9 cellular contexts compared by ENCODE assay signal in genomic region chr9:27353405-27354229, GRCh38. TPM values are rescaled to one million over a fixed set of nuclear protein-coding genes. Genes with fewer than 3 reads are reported as not detected.
DNase-seq lines count a peak whose midpoint lies in the region; ATAC-seq and TF ChIP-seq lines count a peak whose summit lies in the region.
"Had no signal": no experiment of that assay in that cellular context is flagged by ENCODE, and none has a peak within 500 bp of the region (broad histone marks: within the 10 kb centered on the region; RNA-seq: fewer than 3 reads in every experiment).

No MANE protein-coding gene starts in this region.

- DNase-seq in H7: peak; percentile 46
- DNase-seq in NCI-H1105 treated with DMSO at 0.1 percent for 48 hours (lab: John Stamatoyannopoulos, UW): peak; percentile 47
- DNase-seq in colonic mucosa: no peak
- DNase-seq in stimulated activated CD4-positive, alpha-beta T cell treated with anti-CD3 and anti-CD28 coated beads, Interleukin-4, amount 100 ng/mL, for 24 hours: no peak
- DNase-seq in ACHN: no peak
- DNase-seq in GF-D8 (lab: John Stamatoyannopoulos, UW): no peak

- in situ Hi-C loops in ACHN (cut with HindIII; ENCODE audit: low pct_ligation_motif_present, low pct_unique_long_range_greater_than_20kb, low sequenced_read_pairs): no loop called here

- H3K27me3 ChIP-seq in H7 (ENCODE audit: control insufficient read depth, insufficient read depth, low read length) (no peaks in the 10 kb centered on the region), layer of hippocampus (ENCODE audit: control insufficient read depth, insufficient read depth, low read length) (no peaks in the 10 kb centered on the region), colonic mucosa (no peaks in the 10 kb centered on the region)
- H3K27me3 ChIP-seq: cardiac muscle cell had no signal

- no peaks in the 10 kb centered on the region for H3K9me3 ChIP-seq in colonic mucosa

- ATAC-seq in GM18858 (IDR thresholded peaks at IDR 0.05; ENCODE audit: unreplicated experiment): peak; percentile 88

- H3K4me1 ChIP-seq in colonic mucosa: no peaks in the 10 kb centered on the region

- peak overlapping the region; percentile 93 for H3K27ac ChIP-seq in layer of hippocampus (ENCODE audit: low read depth, low read length)
- H3K27ac ChIP-seq in colonic mucosa: no peak overlapping the region
- H3K27ac ChIP-seq: cardiac muscle cell had no signal

- no peak overlapping the region for H3K4me3 ChIP-seq in H7 (ENCODE audit: insufficient read depth, low read depth, low read length)
- no peak overlapping the region for H3K4me3 ChIP-seq in colonic mucosa
- H3K4me3 ChIP-seq: cardiac muscle cell had no signal

- H3K9ac ChIP-seq in colonic mucosa (ENCODE audit: low read depth in 2 of 2, low read length in 2 of 2): no peak overlapping the region

- no peak for TF ChIP-seq CTCF in colonic mucosa (IDR thresholded peaks at IDR 0.05)

- intact Hi-C loops in colonic mucosa (cut with DNase I): no loop called here

- H3K36me3 ChIP-seq in H7 (replicated peaks; ENCODE audit: control insufficient read depth, insufficient read depth, low read length) (no peaks in the 10 kb centered on the region; the same call in none of the 2 replicates), colonic mucosa (no peaks in the 10 kb centered on the region)
- H3K36me3 ChIP-seq: cardiac muscle cell had no signal

RNA-seq across cellular contexts. Expression of gene EQTN, which starts 56.7 kb away (rescaled TPM):
- 0.31 and 2.1 TPM in 2 replicates for total RNA-seq in H7 (2014; rRNA removed; shearing (Covaris generic))
- 1 to 10 TPM; 1.0 to 1.1 TPM for total RNA-seq in colonic mucosa
- total RNA-seq: cardiac muscle cell had no signal

Comparison
In these comparisons a context has a peak if more than half of its experiments do, and no peak if none do; other contexts are left out.
1. DNase-seq: peak in H7 (single experiment) and NCI-H1105 treated with DMSO at 0.1 percent for 48 hours (single experiment); none in colonic mucosa (single experiment), stimulated activated CD4-positive, alpha-beta T cell treated with anti-CD3 and anti-CD28 coated beads, Interleukin-4, amount 100 ng/mL, for 24 hours (single experiment), ACHN (single experiment) and GF-D8 (single experiment).